8 cellular contexts compared by ENCODE assay signal in the genomic region with DNA sequence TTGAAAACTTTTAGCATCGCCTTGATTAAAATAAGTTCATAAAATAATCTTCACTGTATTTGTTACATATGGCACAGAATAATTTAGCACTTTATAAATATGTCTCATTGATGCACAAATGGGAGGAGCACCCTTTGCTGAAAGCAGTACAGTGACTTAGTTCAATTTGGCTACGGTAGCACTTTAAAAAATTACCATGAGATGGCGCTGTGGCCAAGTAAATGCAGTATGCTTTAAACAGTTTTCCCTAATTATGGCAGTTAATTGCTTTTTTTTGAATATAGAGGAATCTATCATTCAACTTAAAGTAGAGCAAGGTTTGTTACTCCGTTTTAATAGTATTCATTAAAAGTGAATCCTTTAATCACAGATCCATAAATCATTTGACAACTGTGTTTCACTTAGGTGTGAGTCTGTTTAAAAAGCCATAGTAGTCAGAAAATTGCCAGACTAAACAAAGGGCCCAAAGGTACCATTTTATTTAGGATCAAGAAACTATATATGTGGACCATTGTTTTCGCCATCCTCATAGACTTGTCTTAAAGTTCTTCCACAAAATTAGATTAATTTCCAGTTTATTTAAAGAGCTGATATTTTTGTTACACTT. TPM values are rescaled to one million over a fixed set of nuclear protein-coding genes. Genes with fewer than 3 reads are reported as not detected.
A peak's percentile ranks its signal among the peaks of the same experiment; 100 is the strongest.
DNase-seq lines count a peak whose midpoint lies in the region; ATAC-seq, FAIRE-seq and TF ChIP-seq lines count a peak whose summit lies in the region.

No MANE protein-coding gene starts in this region.

- TF ChIP-seq RAD21 in K562 (CRISPR knock-in tag; conservative IDR thresholded peaks at IDR 0.05 in 1 of 2, IDR thresholded peaks at IDR 0.05 in 1 of 2): peak; percentile 78 to 85

- H3K27me3 ChIP-seq in DOHH2 (ENCODE audit: control insufficient read depth, low read length) (peaks cover 2% of the 10 kb centered on the region; the same call in 1 of the 2 replicates), NT2/D1 (ENCODE audit: insufficient read depth, insufficient read length) (no peaks in the 10 kb centered on the region), K562 (ENCODE audit: control insufficient read depth in 2 of 2, insufficient read depth in 2 of 2, low read length in 2 of 2) (peaks cover 0 to 4% of the 10 kb centered on the region in 2 experiments; a peak in 1 of 5 replicates)

- H3K4me3 Mint-ChIP-seq in stimulated activated effector memory CD8-positive, alpha-beta T cell treated with anti-CD3 and anti-CD28 coated beads, Interleukin-12 subunit alpha, Interleukin-12 subunit beta, amount 100 ng/mL, for 72 hours: no peak overlapping the region

- POLR2A ChIA-PET in HEK293 (lab: Yijun Ruan, JAX) (no interaction called here), K562 (lab: Yijun Ruan, JAX) (no interaction called here)

- H2AFZ ChIP-seq in K562 (ENCODE audit: low read depth, low read length): no peak overlapping the region

- H3K36me3 ChIP-seq in DOHH2 (ENCODE audit: control insufficient read depth, low read length) (no peaks in the 10 kb centered on the region), HEK293 (ENCODE audit: control insufficient read depth in 2 of 2, insufficient read depth in 1 of 2, low read length in 2 of 2) (no peaks in the 10 kb centered on the region), NT2/D1 (ENCODE audit: insufficient read depth, insufficient read length, low read length) (no peaks in the 10 kb centered on the region), K562 (ENCODE audit: control insufficient read depth, insufficient read depth, low read length) (no peaks in the 10 kb centered on the region)

- no peaks in the 10 kb centered on the region for H4K20me1 ChIP-seq in DOHH2 (ENCODE audit: control insufficient read depth, insufficient read depth, low read depth, low read length)
- no peaks in the 10 kb centered on the region for H4K20me1 ChIP-seq in K562 (replicated peaks; ENCODE audit: control insufficient read depth, insufficient read depth, low read length)

- TF ChIP-seq CTCF in DOHH2 (IDR thresholded peaks at IDR 0.05; ENCODE audit: low read depth, low read length, poor library complexity, severe bottlenecking) (peak; percentile 84), HEK293 (tag by site-specific recombination; IDR thresholded peaks at IDR 0.05) (no peak), K562 (IDR thresholded peaks at IDR 0.05 in 2 of 3, conservative IDR thresholded peaks at IDR 0.05 in 1 of 3; ENCODE audit: insufficient read depth in 2 of 3, low read depth in 1 of 3, low read length in 3 of 3) (peak; percentile 49 to 74 (median 56); a peak in 4 of 6 replicates)

- H3K27ac ChIP-seq in DOHH2 (ENCODE audit: low read depth, low read length) (no peak overlapping the region), HEK293 (ENCODE audit: extremely low read depth, low read depth, low read length) (no peak overlapping the region), K562 (ENCODE audit: extremely low read depth, low read depth, low read length) (no peak overlapping the region)

- H3K36me3 Mint-ChIP-seq in stimulated activated effector memory CD8-positive, alpha-beta T cell treated with anti-CD3 and anti-CD28 coated beads, Interleukin-12 subunit alpha, Interleukin-12 subunit beta, amount 100 ng/mL, for 72 hours: no peaks in the 10 kb centered on the region

- H3K9me3 ChIP-seq in DOHH2 (ENCODE audit: control insufficient read depth, insufficient read depth, low read length) (no peaks in the 10 kb centered on the region), HEK293 (ENCODE audit: control insufficient read depth, insufficient read depth, low read depth, low read length) (no peaks in the 10 kb centered on the region), NT2/D1 (ENCODE audit: insufficient read depth, low read length) (no peaks in the 10 kb centered on the region), K562 (replicated peaks; ENCODE audit: control insufficient read depth, insufficient read depth, low read depth, low read length) (no peaks in the 10 kb centered on the region)

- H3K79me2 ChIP-seq in DOHH2 (ENCODE audit: control insufficient read depth, low read length) (no peaks in the 10 kb centered on the region), K562 (ENCODE audit: control insufficient read depth, insufficient read depth, low read length) (no peaks in the 10 kb centered on the region)

- FAIRE-seq in K562 (lab: Jason Lieb, UNC): peak; percentile 57

- CTCF ChIA-PET in HEK293 (lab: Yijun Ruan, JAX) (interaction anchor here (0.6 to 1.5 kb wide), 8 partner anchors 8 to 1076 kb away, joined by 3 to 4 read pairs (median 4); no protein-coding TSS in a partner anchor), K562 (lab: Yijun Ruan, JAX; ENCODE audit: low intra/inter-chr PET ratio) (interaction anchor here (0.7 kb wide), 3 partner anchors 942 to 1938 kb away, joined by 3 read pairs; no protein-coding TSS in a partner anchor)

- DNase-seq in NT2/D1 (ENCODE audit: low read depth, low spot score) (peak; percentile 25), K562 (ENCODE audit: extremely low read depth in 1 of 4, low spot score in 3 of 4) (peak; percentile 10 to 57 (median 27)), kidney glomerular epithelial cell (lab: John Stamatoyannopoulos, UW) (peak; percentile 39)
- peak; percentile 18 to 56 for DNase-seq in stimulated activated effector memory CD8-positive, alpha-beta T cell treated with anti-CD3 and anti-CD28 coated beads, Interleukin-12 subunit alpha, Interleukin-12 subunit beta, amount 100 ng/mL, for 72 hours (ENCODE audit: low spot score in 2 of 2)

- no peak overlapping the region for H3K4me3 ChIP-seq in DOHH2 (ENCODE audit: low read length)
- no peak overlapping the region for H3K4me3 ChIP-seq in HEK293 (ENCODE audit: low read depth, low read length)
- H3K4me3 ChIP-seq in NT2/D1 (ENCODE audit: insufficient read length, low read depth): no peak overlapping the region
- no peak overlapping the region for H3K4me3 ChIP-seq in K562

- H3F3A ChIP-seq in DOHH2 (ENCODE audit: control insufficient read depth, insufficient read depth): no peaks in the 10 kb centered on the region

- no TSS peak for BruUV-seq in K562 (replicated peaks; lab: Mats Ljungman, UMichigan)

- H3K4me1 ChIP-seq in DOHH2 (ENCODE audit: control insufficient read depth, low read length): no peaks in the 10 kb centered on the region
- no peaks in the 10 kb centered on the region for H3K4me1 ChIP-seq in HEK293 (ENCODE audit: control insufficient read depth, insufficient read depth, low read length)
- H3K4me1 ChIP-seq in NT2/D1 (ENCODE audit: insufficient read depth, insufficient read length): no peaks in the 10 kb centered on the region
- H3K4me1 ChIP-seq in K562 (replicated peaks in 1 of 2; ENCODE audit: control insufficient read depth in 2 of 2, insufficient read depth in 2 of 2, low read length in 2 of 2): no peaks in the 10 kb centered on the region

- H3K9ac ChIP-seq in NT2/D1 (ENCODE audit: insufficient read length, low read depth) (no peak overlapping the region), K562 (ENCODE audit: insufficient read depth in 1 of 2, low read depth in 2 of 2, low read length in 2 of 2) (no peak overlapping the region)

- no peaks in the 10 kb centered on the region for H3K4me1 Mint-ChIP-seq in stimulated activated effector memory CD8-positive, alpha-beta T cell treated with anti-CD3 and anti-CD28 coated beads, Interleukin-12 subunit alpha, Interleukin-12 subunit beta, amount 100 ng/mL, for 72 hours

- H3K9me1 ChIP-seq in K562 (ENCODE audit: control insufficient read depth, insufficient read depth, low read length): no peaks in the 10 kb centered on the region

- no peaks in the 10 kb centered on the region for H3K9me3 Mint-ChIP-seq in stimulated activated effector memory CD8-positive, alpha-beta T cell treated with anti-CD3 and anti-CD28 coated beads, Interleukin-12 subunit alpha, Interleukin-12 subunit beta, amount 100 ng/mL, for 72 hours

- ATAC-seq in K562 (peak; percentile 79), GM21367 (IDR thresholded peaks at IDR 0.05; ENCODE audit: unreplicated experiment) (no peak), HG03108 (IDR thresholded peaks at IDR 0.05; ENCODE audit: unreplicated experiment) (no peak)
- no peak for ATAC-seq in stimulated activated effector memory CD8-positive, alpha-beta T cell treated with anti-CD3 and anti-CD28 coated beads, Interleukin-12 subunit alpha, Interleukin-12 subunit beta, amount 100 ng/mL, for 72 hours

- no peak for TF ChIP-seq POLR2A in K562 (conservative IDR thresholded peaks at IDR 0.05)

- no peaks in the 10 kb centered on the region for H3K9me2 ChIP-seq in DOHH2 (replicated peaks; ENCODE audit: control insufficient read depth, low read length)

- no peak for TF ChIP-seq EP300 in K562 (IDR thresholded peaks at IDR 0.05; ENCODE audit: low read length)

- in situ Hi-C loops in K562 (cut with MboI): no loop called here

- intact Hi-C loops in K562 (cut with micrococcal nuclease): loop anchor here (2.0 to 10.0 kb wide), 3 partner anchors 143 to 1937 kb away; no protein-coding TSS in a partner anchor

- 0% methylated on average over 5 of the region's 5 CpGs for WGBS in K562 (ENCODE audit: insufficient coverage, low coverage, missing lambda C conversion rate)

- no peak overlapping the region for H3K4me2 ChIP-seq in DOHH2 (ENCODE audit: low read length)
- no peak overlapping the region for H3K4me2 ChIP-seq in K562 (ENCODE audit: insufficient read depth, low read length)

- no peak overlapping the region for H3K27ac Mint-ChIP-seq in stimulated activated effector memory CD8-positive, alpha-beta T cell treated with anti-CD3 and anti-CD28 coated beads, Interleukin-12 subunit alpha, Interleukin-12 subunit beta, amount 100 ng/mL, for 72 hours

TF ChIP-seq in HEK293, 187 proteins besides CTCF, POLR2A, EP300 and RAD21 (continues in another document):
- TF ChIP-seq HOXD13 (CRISPR knock-in tag; IDR thresholded peaks at IDR 0.05; ENCODE audit: borderline replicate concordance): no peak

RNA-seq across cellular contexts. Expression of a gene that starts 34.7 kb away (rescaled TPM):
- 14.0 and 24.7 TPM in 2 replicates for total RNA-seq in K562 (2011; cell fraction: chromatin; rRNA removed; ENCODE audit: low replicate concordance)
- 14.2 and 15.5 TPM in 2 replicates for total RNA-seq in K562 (2011; cell fraction: nucleolus; rRNA removed)
- total RNA-seq in K562 (2011; cell fraction: nucleoplasm; rRNA removed): 22.0 and 37.6 TPM in 2 replicates
- total RNA-seq in K562 (2014; rRNA removed) (88.9 and 113 TPM in 2 replicates), K562 (2014; rRNA removed; fragmentation: Illumina TruSeq; extraction: Trizol) (232 and 264 TPM in 2 replicates), K562 (2015; rRNA removed; fragmentation: Illumina TruSeq; extraction: Trizol) (195 and 205 TPM in 2 replicates), K562 (2021) (129 and 142 TPM in 2 replicates)
- polyA plus RNA-seq in K562 (2011; rRNA removed) (201 and 285 TPM in 2 replicates), K562 (2014; fragmentation: Illumina TruSeq; extraction: Trizol) (204 and 276 TPM in 2 replicates), K562 (2014; fragmentation: Nextera tagmentation; extraction: Ambion mirVana) (100 to 1,000 TPM; 388 to 402 TPM), K562 (2014; rRNA removed) (141 and 160 TPM in 2 replicates)
- 65.6 and 92.6 TPM in 2 replicates for polyA plus RNA-seq in K562 (2011; cell fraction: cytosol; rRNA removed)
- 43.6 and 63.4 TPM in 2 replicates for polyA plus RNA-seq in K562 (2011; cell fraction: nucleus; rRNA removed)
- 170 and 180 TPM in 2 replicates for polyA plus RNA-seq in K562 (2012)
- polyA minus RNA-seq in K562 (2011; rRNA and poly(A)+ RNA removed): 145 and 161 TPM in 2 replicates
- polyA minus RNA-seq in K562 (2011; cell fraction: cytosol; rRNA and poly(A)+ RNA removed): 70.2 and 84.9 TPM in 2 replicates
- 19.4 and 41.8 TPM in 2 replicates for polyA minus RNA-seq in K562 (2011; cell fraction: nucleus; rRNA and poly(A)+ RNA removed)
